8 cellular contexts compared by ENCODE assay signal in genomic region chr7:77416621-77417371, GRCh38. TPM values are rescaled to one million over a fixed set of nuclear protein-coding genes. Genes with fewer than 3 reads are reported as not detected.
DNase-seq lines count a peak whose midpoint lies in the region; ATAC-seq and TF ChIP-seq lines count a peak whose summit lies in the region.

No MANE protein-coding gene starts in this region.

- peak; percentile 52 for TF ChIP-seq CTCF in C4-2B (conservative IDR thresholded peaks at IDR 0.05)
- TF ChIP-seq CTCF in OCI-LY7 (conservative IDR thresholded peaks at IDR 0.05; ENCODE audit: low read length) = no peak
- TF ChIP-seq CTCF in epithelial cell of proximal tubule (conservative IDR thresholded peaks at IDR 0.05; ENCODE audit: low read depth, low read length) = peak; percentile 1
- no peak for TF ChIP-seq CTCF in osteoblast (IDR thresholded peaks at IDR 0.05; ENCODE audit: extremely low read depth, low read depth, low read length)

- H3K4me1 ChIP-seq in OCI-LY7 (ENCODE audit: insufficient read depth, low read length, poor library complexity, severe bottlenecking) (no peaks in the 10 kb centered on the region), osteoblast (ENCODE audit: insufficient read depth, low read length) (peaks cover 15% of the 10 kb centered on the region)

- H3K4me3 ChIP-seq in OCI-LY7 (ENCODE audit: low read depth, low read length, poor library complexity, severe bottlenecking) = no peak overlapping the region
- peak overlapping the region; percentile 68 for H3K4me3 ChIP-seq in epithelial cell of proximal tubule (ENCODE audit: low read depth, low read length)
- peak overlapping the region; percentile 78 for H3K4me3 ChIP-seq in osteoblast (ENCODE audit: insufficient read depth, low read length)

- no peak for DNase-seq in OCI-LY7 (ENCODE audit: low spot score)
- DNase-seq in epithelial cell of proximal tubule (ENCODE audit: low read depth) = no peak
- no peak for DNase-seq in osteoblast (ENCODE audit: insufficient read length, low spot score, missing footprints)
- DNase-seq in NCI-H1436 treated with DMSO at 0.1 percent for 48 hours (lab: John Stamatoyannopoulos, UW) = no peak
- no peak for DNase-seq in activated effector memory CD4-positive, alpha-beta T cell treated with anti-CD3 and anti-CD28 coated beads, Interleukin-2, amount 50 U/mL, for 16 hours
- DNase-seq in NCI-H82 treated with DMSO at 0.1 percent for 48 hours (lab: John Stamatoyannopoulos, UW; ENCODE audit: unreplicated experiment) = no peak

- peak; percentile 26 for ATAC-seq in GM21528 (IDR thresholded peaks at IDR 0.05; ENCODE audit: low FRiP score, unreplicated experiment)

- peak overlapping the region; percentile 46; the same call in 1 of the 2 replicates for H3K4me2 ChIP-seq in OCI-LY7 (ENCODE audit: low read length)
- peak overlapping the region; percentile 90 for H3K4me2 ChIP-seq in osteoblast (ENCODE audit: insufficient read depth, low read length)

- H4K20me1 ChIP-seq in OCI-LY7 (ENCODE audit: insufficient read depth, low read length) = no peaks in the 10 kb centered on the region
- no peaks in the 10 kb centered on the region for H4K20me1 ChIP-seq in osteoblast (ENCODE audit: insufficient read depth, low read length)

- H3K9me2 ChIP-seq in OCI-LY7 (ENCODE audit: insufficient read depth, low read length) = no peaks in the 10 kb centered on the region

- H2AFZ ChIP-seq in OCI-LY7 (ENCODE audit: low read length) = no peak overlapping the region
- H2AFZ ChIP-seq in osteoblast (ENCODE audit: low read length) = peak overlapping the region; percentile 94

- peak overlapping the region; percentile 70 for H3K27ac ChIP-seq in C4-2B
- H3K27ac ChIP-seq in OCI-LY7 (ENCODE audit: low read depth, low read length, poor library complexity, severe bottlenecking) = no peak overlapping the region
- H3K27ac ChIP-seq in osteoblast (ENCODE audit: low read depth, low read length) = no peak overlapping the region

- no peaks in the 10 kb centered on the region for H3K9me3 ChIP-seq in OCI-LY7 (ENCODE audit: low read length)
- H3K9me3 ChIP-seq in osteoblast (ENCODE audit: low read depth, low read length) = no peaks in the 10 kb centered on the region

- BruUV-seq in OCI-LY7 (replicated peaks; lab: Mats Ljungman, UMichigan) = no TSS peak

- no peaks in the 10 kb centered on the region for H3K36me3 ChIP-seq in OCI-LY7 (ENCODE audit: insufficient read depth, low read length)
- H3K36me3 ChIP-seq in osteoblast (ENCODE audit: insufficient read depth, low read length) = no peaks in the 10 kb centered on the region

- H3K27me3 ChIP-seq in osteoblast (ENCODE audit: insufficient read depth, low read length) = no peaks in the 10 kb centered on the region

- intact Hi-C loops in OCI-LY7 (cut with micrococcal nuclease; ENCODE audit: unreplicated experiment) = loop anchor here (1.0 to 5.0 kb wide), 2 partner anchors 12 to 39 kb away; no protein-coding TSS in a partner anchor

- POLR2A ChIA-PET in OCI-LY7 (lab: Charles Lee) = no interaction called here

- H3K79me2 ChIP-seq in OCI-LY7 (ENCODE audit: insufficient read depth, low read depth, low read length) = no peaks in the 10 kb centered on the region
- peaks cover 9% of the 10 kb centered on the region for H3K79me2 ChIP-seq in osteoblast (ENCODE audit: insufficient read depth, low read length)

- CTCF ChIA-PET in OCI-LY7 (lab: Charles Lee; ENCODE audit: unreplicated experiment) = interaction anchor here (0.6 kb wide), 1 partner anchor 963 kb away, joined by 5 read pairs; no protein-coding TSS in a partner anchor

RNA-seq across cellular contexts. Expression of gene GSAP, which starts 0.6 kb away (rescaled TPM):
- not detected in 2 replicates for total RNA-seq in OCI-LY7 (2014; rRNA removed; shearing (Covaris generic))
- total RNA-seq in OCI-LY7 (2022) (0.55 TPM in 1 of 2 replicates, not detected in the other), epithelial cell of proximal tubule (1.2 and 3.0 TPM in 2 replicates), osteoblast (10.6 and 13.0 TPM in 2 replicates)

Comparison
In these comparisons a context has a peak if more than half of its experiments do, and no peak if none do; other contexts are left out.
1. CTCF ChIP-seq: peak in C4-2B (single experiment) and epithelial cell of proximal tubule (single experiment); none in OCI-LY7 (single experiment) and osteoblast (single experiment).